Comparison of ENCODE assay signal across 8 cellular contexts in the genomic region with DNA sequence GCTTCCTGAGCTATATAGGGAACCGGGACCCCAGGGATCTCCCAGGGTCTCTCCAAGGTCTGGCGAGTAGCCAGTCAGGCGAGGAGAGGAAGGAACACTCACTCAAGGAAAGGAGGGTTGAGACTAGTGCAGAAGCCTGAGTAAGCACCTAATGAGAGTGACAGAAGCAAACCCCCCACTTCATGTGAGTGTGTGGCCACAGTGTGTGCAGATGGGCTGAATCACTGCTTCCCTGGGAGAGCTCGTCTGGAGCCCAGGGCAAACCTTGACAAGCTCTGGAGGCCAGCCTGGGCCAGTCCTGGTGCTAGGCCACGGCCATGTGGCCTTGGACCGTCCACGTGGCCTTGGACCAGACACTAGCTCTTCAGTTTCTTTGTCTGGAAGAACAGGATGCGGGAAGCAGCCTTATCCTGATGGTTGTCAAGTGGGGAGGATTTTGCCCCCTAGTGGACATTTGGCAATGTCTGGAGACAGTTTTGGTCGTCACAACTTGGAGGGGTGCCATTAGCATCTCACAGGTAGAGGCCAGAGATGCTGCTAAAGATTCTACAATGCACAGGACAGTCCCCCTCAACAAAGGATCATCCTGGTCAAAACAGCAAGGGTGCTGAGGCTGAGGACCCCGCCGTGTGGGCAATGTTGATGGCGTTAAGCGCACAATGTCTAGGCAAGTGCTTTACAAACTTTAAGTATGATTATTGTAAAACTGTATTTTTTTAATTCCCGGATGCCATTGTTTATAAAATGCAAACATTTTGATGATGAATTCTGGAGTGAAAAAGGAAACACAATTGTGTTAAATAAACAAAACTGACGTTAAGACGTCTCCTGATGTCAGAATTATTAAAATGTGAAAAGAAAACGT. TPM values are rescaled to one million over a fixed set of nuclear protein-coding genes. Genes with fewer than 3 reads are reported as not detected.
DNase-seq lines count a peak whose midpoint lies in the region; ATAC-seq and TF ChIP-seq lines count a peak whose summit lies in the region.

No MANE protein-coding gene starts in this region.

- peak; percentile 85 for ATAC-seq in foreskin keratinocyte
- ATAC-seq in HG03521 (IDR thresholded peaks at IDR 0.05; ENCODE audit: unreplicated experiment) = no peak

- H3K27me3 ChIP-seq in foreskin keratinocyte = no peaks in the 10 kb centered on the region

- H3K4me1 ChIP-seq in foreskin keratinocyte = no peaks in the 10 kb centered on the region

- no peak overlapping the region for H3K4me3 Mint-ChIP-seq in osteocyte (ENCODE audit: unreplicated experiment)

- H3K4me1 Mint-ChIP-seq in osteocyte (ENCODE audit: unreplicated experiment) = peaks cover 2% of the 10 kb centered on the region

- in situ Hi-C loops in GM13976 (cut with MboI; ENCODE audit: low sequenced_read_pairs, unreplicated experiment) = no loop called here

- TF ChIP-seq CTCF in GM13976 (IDR thresholded peaks at IDR 0.05; ENCODE audit: borderline replicate concordance, control extremely low read depth, extremely low read depth, insufficient read depth, missing control alignments) (peak; percentile 22), foreskin keratinocyte (conservative IDR thresholded peaks at IDR 0.05) (peak; percentile 90), osteocyte (IDR thresholded peaks at IDR 0.05) (peak; percentile 68)

- H3K9me3 Mint-ChIP-seq in osteocyte (ENCODE audit: unreplicated experiment) = no peaks in the 10 kb centered on the region

- no peaks in the 10 kb centered on the region for H3K36me3 Mint-ChIP-seq in osteocyte (ENCODE audit: unreplicated experiment)

- H3K27ac Mint-ChIP-seq in osteocyte (ENCODE audit: unreplicated experiment) = no peak overlapping the region

- no peaks in the 10 kb centered on the region for H3K27me3 Mint-ChIP-seq in osteocyte (ENCODE audit: unreplicated experiment)

- DNase-seq in AG20443 (ENCODE audit: low spot score) (peak; percentile 80), GM13976 (ENCODE audit: low spot score) (peak; percentile 72), NCI-H2196 (lab: John Stamatoyannopoulos, UW; ENCODE audit: unreplicated experiment) (peak; percentile 77), foreskin keratinocyte (peak; percentile 60 to 79), osteocyte (ENCODE audit: extremely low spot score, unreplicated experiment) (no peak), NOMO-1 (lab: John Stamatoyannopoulos, UW; ENCODE audit: unreplicated experiment in 2 of 2) (no peak)
- DNase-seq in activated CD4-positive, alpha-beta T cell treated with anti-CD3 and anti-CD28 coated beads, Interleukin-2, amount 50 U/mL, for 4 hours = peak; percentile 12 to 21

- no peak overlapping the region for H3K27ac ChIP-seq in foreskin keratinocyte

RNA-seq across cellular contexts. Expression of gene CTSH, which starts 34.8 kb away (rescaled TPM):
- total RNA-seq in foreskin keratinocyte = 5.9 and 9.1 TPM in 2 replicates
- 9.2 and 10.7 TPM in 2 replicates for polyA plus RNA-seq in foreskin keratinocyte
- 6.1 and 6.4 TPM in 2 replicates for total RNA-seq in osteocyte

Comparison
In these comparisons a context has a peak if more than half of its experiments do, and no peak if none do; other contexts are left out.
1. DNase-seq: peak in AG20443 (single experiment), GM13976 (single experiment), NCI-H2196 (single experiment), activated CD4-positive, alpha-beta T cell treated with anti-CD3 and anti-CD28 coated beads, Interleukin-2, amount 50 U/mL, for 4 hours (2 of 2) and foreskin keratinocyte (2 of 2); none in osteocyte (single experiment) and NOMO-1 (0 of 2).
2. CTCF ChIP-seq: peak in every context shown above with its lines; median percentile 90 in foreskin keratinocyte; 68 in osteocyte; 22 in GM13976.